In the genomic region with DNA sequence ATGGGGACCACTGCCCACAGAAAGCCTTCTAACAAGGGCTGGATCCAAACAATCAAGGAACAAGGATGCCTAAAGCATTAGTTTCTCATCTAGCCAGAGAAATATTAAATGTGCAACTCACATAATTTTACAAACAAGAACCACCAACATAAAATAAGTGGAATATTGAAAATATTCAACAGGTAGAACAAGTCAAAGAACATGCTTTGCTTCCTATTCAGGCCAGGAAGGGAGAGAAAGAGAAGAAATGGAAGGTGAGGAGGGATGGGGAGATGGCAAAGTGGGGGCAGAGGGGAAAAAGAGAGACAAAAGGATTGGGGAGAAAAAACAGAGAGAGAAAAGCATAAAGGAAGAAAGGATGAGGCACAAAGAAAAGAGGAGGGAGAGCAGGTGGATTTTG, we compare ENCODE assay signal across 2 cellular contexts.
TF ChIP-seq lines count a peak whose summit lies in the region.

No MANE protein-coding gene starts in this region.

TF ChIP-seq in HEK293, 187 proteins besides CTCF, POLR2A, EP300 and RAD21:
- TF ChIP-seq ZNF626 (tag by site-specific recombination; IDR thresholded peaks at IDR 0.05) (no peak), SCRT1 (tag by site-specific recombination; IDR thresholded peaks at IDR 0.05; ENCODE audit: borderline replicate concordance) (peak; percentile 87; the same call in 1 of the 2 replicates), SCRT2 (tag by site-specific recombination; IDR thresholded peaks at IDR 0.05) (peak; percentile 82), ZNF585B (tag by site-specific recombination; IDR thresholded peaks at IDR 0.05) (no peak)
TF ChIP-seq in HEK293: peak in this region for 2.

TF ChIP-seq in GM12878, 131 proteins besides CTCF, POLR2A, EP300 and RAD21:
- TF ChIP-seq SMARCA5 (IDR thresholded peaks at IDR 0.05) (no peak), MXI1 (IDR thresholded peaks at IDR 0.05; ENCODE audit: low read depth, low read length) (no peak)
- TF ChIP-seq, protein P1, sequence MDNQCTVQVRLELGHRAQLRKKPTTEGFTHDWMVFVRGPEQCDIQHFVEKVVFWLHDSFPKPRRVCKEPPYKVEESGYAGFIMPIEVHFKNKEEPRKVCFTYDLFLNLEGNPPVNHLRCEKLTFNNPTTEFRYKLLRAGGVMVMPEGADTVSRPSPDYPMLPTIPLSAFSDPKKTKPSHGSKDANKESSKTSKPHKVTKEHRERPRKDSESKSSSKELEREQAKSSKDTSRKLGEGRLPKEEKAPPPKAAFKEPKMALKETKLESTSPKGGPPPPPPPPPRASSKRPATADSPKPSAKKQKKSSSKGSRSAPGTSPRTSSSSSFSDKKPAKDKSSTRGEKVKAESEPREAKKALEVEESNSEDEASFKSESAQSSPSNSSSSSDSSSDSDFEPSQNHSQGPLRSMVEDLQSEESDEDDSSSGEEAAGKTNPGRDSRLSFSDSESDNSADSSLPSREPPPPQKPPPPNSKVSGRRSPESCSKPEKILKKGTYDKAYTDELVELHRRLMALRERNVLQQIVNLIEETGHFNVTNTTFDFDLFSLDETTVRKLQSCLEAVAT (IDR thresholded peaks at IDR 0.05): no peak
